In genomic region chr18:62979900-62980299, GRCh38 we compare ENCODE assay signal across 17 cellular contexts.
DNase-seq lines count a peak whose midpoint lies in the region; ATAC-seq, FAIRE-seq and TF ChIP-seq lines count a peak whose summit lies in the region.
"Had no signal": no experiment of that assay in that cellular context is flagged by ENCODE, and none has a peak within 500 bp of the region (broad histone marks: within the 10 kb centered on the region; RNA-seq: fewer than 3 reads in every experiment).

No MANE protein-coding gene starts in this region.

- no peaks in the 10 kb centered on the region for H3K27me3 ChIP-seq in BLaER1
- no peaks in the 10 kb centered on the region for H3K27me3 ChIP-seq in HL-60 (ENCODE audit: insufficient read depth, poor library complexity, severe bottlenecking)
- no peaks in the 10 kb centered on the region for H3K27me3 ChIP-seq in K562 (ENCODE audit: control insufficient read depth in 2 of 2, insufficient read depth in 2 of 2, low read length in 2 of 2)
- H3K27me3 ChIP-seq: cardiac muscle cell, pancreas, tibial nerve had no signal

- intact Hi-C loops in K562 (cut with micrococcal nuclease), result loop anchor here (10.0 kb wide), 2 partner anchors 265 to 795 kb away; partner anchors contain the start of genes PHLPP1, PIGN and RELCH

- DNase-seq in HL-60 (ENCODE audit: low read depth in 1 of 2, low spot score in 1 of 2) (no peak), K562 (ENCODE audit: extremely low read depth in 1 of 4, low spot score in 3 of 4) (no peak), myocyte (ENCODE audit: low read depth) (peak; percentile 18), mucosa of gallbladder (ENCODE audit: low spot score) (no peak), coronary artery (ENCODE audit: low spot score) (no peak), SIG-M5 (lab: John Stamatoyannopoulos, UW) (no peak), KBM-7 (no peak)
- DNase-seq: activated CD4-positive, alpha-beta T cell treated with anti-CD3 and anti-CD28 coated beads for 36 hours; Karpas-422; left ventricle myocardium inferior; NCI-H446; pancreas; stimulated activated naive CD4-positive, alpha-beta T cell had no signal

- peaks cover 13% of the 10 kb centered on the region; the same call in 1 of the 2 replicates for H4K20me1 ChIP-seq in BLaER1
- no peaks in the 10 kb centered on the region for H4K20me1 ChIP-seq in K562 (replicated peaks; ENCODE audit: control insufficient read depth, insufficient read depth, low read length)

- no peak for ATAC-seq in K562
- ATAC-seq: activated CD4-positive, alpha-beta T cell treated with anti-CD3 and anti-CD28 coated beads for 36 hours; T-cell had no signal

- no peak for TF ChIP-seq CTCF in HL-60 (IDR thresholded peaks at IDR 0.05; ENCODE audit: insufficient read depth, low read length)
- no peak for TF ChIP-seq CTCF in K562 (IDR thresholded peaks at IDR 0.05 in 2 of 3, conservative IDR thresholded peaks at IDR 0.05 in 1 of 3; ENCODE audit: insufficient read depth in 2 of 3, low read depth in 1 of 3, low read length in 3 of 3)
- no peak for TF ChIP-seq CTCF in coronary artery (IDR thresholded peaks at IDR 0.05)

- H3K36me3 ChIP-seq in BLaER1 (peaks cover 67% of the 10 kb centered on the region), K562 (ENCODE audit: control insufficient read depth, insufficient read depth, low read length) (peaks cover 12% of the 10 kb centered on the region; the same call in 2 of the 3 replicates)

- H3K9me3 ChIP-seq in BLaER1 (no peaks in the 10 kb centered on the region), K562 (replicated peaks; ENCODE audit: control insufficient read depth, insufficient read depth, low read depth, low read length) (no peaks in the 10 kb centered on the region)
- H3K9me3 ChIP-seq: left ventricle myocardium inferior, pancreas, tibial nerve had no signal

- H3K4me1 ChIP-seq in BLaER1 (peaks cover 29% of the 10 kb centered on the region), K562 (replicated peaks in 1 of 2; ENCODE audit: control insufficient read depth in 2 of 2, insufficient read depth in 2 of 2, low read length in 2 of 2) (no peaks in the 10 kb centered on the region; a peak in 1 of 5 replicates)
- H3K4me1 ChIP-seq: pancreas had no signal

- CTCF ChIA-PET in K562 (lab: Yijun Ruan, JAX; ENCODE audit: low intra/inter-chr PET ratio), result interaction anchor here (0.7 to 1.1 kb wide), 2 partner anchors 19 to 394 kb away, joined by 3 to 4 read pairs; no protein-coding TSS in a partner anchor

- in situ Hi-C loops in K562 (cut with MboI) (loop anchor here (10.0 to 25.0 kb wide), 2 partner anchors 375 to 793 kb away; partner anchors contain the start of genes PIGN and RELCH), KBM-7 (cut with MboI; ENCODE audit: low pct_unique_long_range_greater_than_20kb, low sequenced_read_pairs) (loop anchor here (25.0 kb wide), 2 partner anchors 368 to 793 kb away; partner anchors contain the start of genes PIGN and RELCH)

- no peaks in the 10 kb centered on the region for H3K79me2 ChIP-seq in K562 (ENCODE audit: control insufficient read depth, insufficient read depth, low read length)

- H3K9ac ChIP-seq in BLaER1 (no peak overlapping the region), K562 (ENCODE audit: insufficient read depth in 1 of 2, low read depth in 2 of 2, low read length in 2 of 2) (no peak overlapping the region)

- BruUV-seq in K562 (replicated peaks; lab: Mats Ljungman, UMichigan), result TSS peak; percentile 44

- H3K4me3 ChIP-seq in BLaER1 (no peak overlapping the region), HL-60 (replicated peaks; ENCODE audit: insufficient read depth, low read length) (no peak overlapping the region), K562 (no peak overlapping the region), coronary artery (no peak overlapping the region)
- H3K4me3 ChIP-seq: cardiac muscle cell, left ventricle myocardium inferior, pancreas, tibial nerve had no signal

- no peak overlapping the region for H3K27ac ChIP-seq in BLaER1
- peak overlapping the region; percentile 12 for H3K27ac ChIP-seq in HL-60 (replicated peaks)
- H3K27ac ChIP-seq in K562 (ENCODE audit: extremely low read depth, low read depth, low read length), result no peak overlapping the region
- no peak overlapping the region for H3K27ac ChIP-seq in coronary artery
- H3K27ac ChIP-seq: cardiac muscle cell, left ventricle myocardium inferior, pancreas had no signal

- H2AFZ ChIP-seq in K562 (ENCODE audit: low read depth, low read length), result no peak overlapping the region

- TF ChIP-seq EP300 in K562 (IDR thresholded peaks at IDR 0.05; ENCODE audit: low read length), result no peak

- POLR2A ChIA-PET in K562 (lab: Yijun Ruan, JAX), result no interaction called here

- H3K4me2 ChIP-seq in BLaER1 (peak overlapping the region; percentile 0; the same call in 1 of the 2 replicates), K562 (ENCODE audit: insufficient read depth, low read length) (no peak overlapping the region)

- TF ChIP-seq POLR2A in K562 (conservative IDR thresholded peaks at IDR 0.05), result no peak

- H3K9me1 ChIP-seq in K562 (ENCODE audit: control insufficient read depth, insufficient read depth, low read length), result peaks cover 3% of the 10 kb centered on the region

- no peak for FAIRE-seq in K562 (lab: Jason Lieb, UNC)
- FAIRE-seq: pancreas had no signal

- WGBS in K562 (ENCODE audit: insufficient coverage, low coverage, missing lambda C conversion rate), result 71% methylated on average over 1 of the region's 4 CpGs

- TF ChIP-seq RAD21 in K562 (CRISPR knock-in tag; conservative IDR thresholded peaks at IDR 0.05 in 1 of 2, IDR thresholded peaks at IDR 0.05 in 1 of 2), result no peak

TF ChIP-seq in K562, 482 proteins besides CTCF, POLR2A, EP300 and RAD21:
- no peak for TF ChIP-seq IRF1 (CRISPR knock-in tag; IDR thresholded peaks at IDR 0.05; ENCODE audit: borderline replicate concordance)
- TF ChIP-seq FOXM1 (IDR thresholded peaks at IDR 0.05; ENCODE audit: low read depth), result no peak
- no peak for TF ChIP-seq FOXM1 (CRISPR knock-in tag; IDR thresholded peaks at IDR 0.05; ENCODE audit: low read depth)
- TF ChIP-seq POLR2AphosphoS5 (IDR thresholded peaks at IDR 0.05; ENCODE audit: control insufficient read depth, insufficient read depth, low read depth, low read length), result no peak
- no peak for TF ChIP-seq RBBP5 (IDR thresholded peaks at IDR 0.05; ENCODE audit: borderline replicate concordance, insufficient read depth, low read length, poor library complexity, severe bottlenecking)
- no peak for TF ChIP-seq ZFP1 (CRISPR knock-in tag; IDR thresholded peaks at IDR 0.05)
- no peak for TF ChIP-seq RNF2 (IDR thresholded peaks at IDR 0.05)
